Comparison of ENCODE assay signal across 25 cellular contexts in genomic region chr1:147719029-147719703, GRCh38. TPM values are rescaled to one million over a fixed set of nuclear protein-coding genes. Genes with fewer than 3 reads are reported as not detected.
DNase-seq lines count a peak whose midpoint lies in the region; ATAC-seq and TF ChIP-seq lines count a peak whose summit lies in the region.
"Had no signal": no experiment of that assay in that cellular context is flagged by ENCODE, and none has a peak within 500 bp of the region (broad histone marks: within the 10 kb centered on the region; RNA-seq: fewer than 3 reads in every experiment).

No MANE protein-coding gene starts in this region.

- no peaks in the 10 kb centered on the region for H3K36me3 ChIP-seq in DND-41 (ENCODE audit: insufficient read depth, low read length)
- no peaks in the 10 kb centered on the region for H3K36me3 ChIP-seq in PC-3 (ENCODE audit: low read depth, low read length)
- H3K36me3 ChIP-seq in mesendoderm (ENCODE audit: control insufficient read depth, insufficient read depth, low read length) = no peaks in the 10 kb centered on the region
- H3K36me3 ChIP-seq: SJSA1, thoracic aorta, uterus had no signal

- peaks cover 8% of the 10 kb centered on the region for H3F3A ChIP-seq in PC-3 (ENCODE audit: low read length, unreplicated experiment)

- ATAC-seq in DND-41 (ENCODE audit: insufficient read depth, low read depth) (no peak), PC-3 (no peak), HG03135 (IDR thresholded peaks at IDR 0.05; ENCODE audit: unreplicated experiment) (no peak), GM21381 (IDR thresholded peaks at IDR 0.05; ENCODE audit: unreplicated experiment) (no peak)
- ATAC-seq: activated CD4-positive, alpha-beta T cell treated with anti-CD3 and anti-CD28 coated beads for 36 hours; activated naive CD4-positive, alpha-beta T cell treated with anti-CD3 and anti-CD28 coated beads, Interleukin-2, amount 50 U/mL, for 72 hours; stimulated activated naive CD8-positive, alpha-beta T cell treated with anti-CD3 and anti-CD28 coated beads, Interleukin-15, Interleukin-2, amounts not matched to agents 100 U/mL and 50 U/mL, for 24 hours had no signal

- no peak overlapping the region for H2AK5ac ChIP-seq in mesendoderm (ENCODE audit: low read length)

- TF ChIP-seq CTCF in DND-41 (IDR thresholded peaks at IDR 0.05; ENCODE audit: borderline replicate concordance, extremely low read depth, low read length, poor library complexity, severe bottlenecking) = no peak
- TF ChIP-seq CTCF in PC-3 (conservative IDR thresholded peaks at IDR 0.05; ENCODE audit: low read depth, low read length) = no peak

- H3K4me2 ChIP-seq in DND-41 (ENCODE audit: insufficient read depth, low read length) (no peak overlapping the region), PC-3 (ENCODE audit: low read length) (0 out of 2 replicates have a peak overlapping the region, but pooled peaks have one; percentile 6), mesendoderm (ENCODE audit: low read length) (no peak overlapping the region)
- H3K4me2 ChIP-seq: smooth muscle cell had no signal

- no peak overlapping the region for H4K5ac ChIP-seq in mesendoderm (ENCODE audit: low read length)

- peaks cover 9% of the 10 kb centered on the region for H3K9me3 ChIP-seq in DND-41 (ENCODE audit: insufficient read depth, low read length, severe bottlenecking)
- no peaks in the 10 kb centered on the region for H3K9me3 ChIP-seq in PC-3 (ENCODE audit: low read length)
- H3K9me3 ChIP-seq: SJSA1, thoracic aorta, uterus had no signal

- H2BK15ac ChIP-seq in mesendoderm (replicated peaks; ENCODE audit: low read depth) = no peak overlapping the region

- no peak overlapping the region for H3K23ac ChIP-seq in mesendoderm (ENCODE audit: low read length)

- H3K79me2 ChIP-seq in DND-41 (ENCODE audit: insufficient read depth, low read length) = no peaks in the 10 kb centered on the region
- H3K79me2 ChIP-seq in PC-3 (ENCODE audit: low read length) = no peaks in the 10 kb centered on the region
- H3K79me2 ChIP-seq in mesendoderm (ENCODE audit: control insufficient read depth, insufficient read depth, low read length) = no peaks in the 10 kb centered on the region
- H3K79me2 ChIP-seq: parathyroid adenoma had no signal

- no peak overlapping the region for H3K4ac ChIP-seq in mesendoderm (ENCODE audit: low read depth, low read length)

- H3K27ac ChIP-seq in DND-41 (ENCODE audit: low read length) = no peak overlapping the region
- no peak overlapping the region; the same call in 1 of the 2 replicates for H3K27ac ChIP-seq in PC-3 (ENCODE audit: low read length)
- no peak overlapping the region for H3K27ac ChIP-seq in mesendoderm (ENCODE audit: low read depth, low read length)
- H3K27ac ChIP-seq: parathyroid adenoma, SJSA1, thoracic aorta, uterus, VCaP had no signal

- no CpG with 5 or more reads among the region's 7 CpGs for WGBS in mesendoderm (ENCODE audit: extremely low coverage, insufficient coverage, low lambda C conversion rate)

- peaks cover 4% of the 10 kb centered on the region for H3K27me3 ChIP-seq in DND-41 (ENCODE audit: insufficient read depth, low read length, poor library complexity)
- H3K27me3 ChIP-seq in PC-3 (ENCODE audit: low read length) = no peaks in the 10 kb centered on the region
- no peaks in the 10 kb centered on the region for H3K27me3 ChIP-seq in mesendoderm (ENCODE audit: insufficient read depth, low read length, poor library complexity)
- H3K27me3 ChIP-seq: uterus had no signal

- intact Hi-C loops in PC-3 (cut with micrococcal nuclease) = loop anchor here (10.0 kb wide), 1 partner anchor 204 kb away; no protein-coding TSS in a partner anchor

- H4K8ac ChIP-seq in mesendoderm (ENCODE audit: low read depth, low read length) = no peak overlapping the region

- BruUV-seq in PC-3 (replicated peaks; lab: Mats Ljungman, UMichigan) = no TSS peak

- CTCF ChIA-PET in PC-3 (lab: Charles Lee) = no interaction called here

- H4K20me1 ChIP-seq in DND-41 (ENCODE audit: insufficient read depth, low read length) (no peaks in the 10 kb centered on the region), PC-3 (ENCODE audit: low read length) (no peaks in the 10 kb centered on the region)

- H3K9me2 ChIP-seq in PC-3 (replicated peaks; ENCODE audit: low read length) = no peaks in the 10 kb centered on the region

- POLR2A ChIA-PET in PC-3 (lab: Charles Lee; ENCODE audit: unreplicated experiment) = interaction anchor here (0.7 kb wide), 1 partner anchor 176 kb away, joined by 5 read pairs; no protein-coding TSS in a partner anchor

- no peak overlapping the region for H3K18ac ChIP-seq in mesendoderm (ENCODE audit: low read length)

- no peak overlapping the region for H2AFZ ChIP-seq in DND-41 (ENCODE audit: low read depth, low read length)
- no peak overlapping the region for H2AFZ ChIP-seq in PC-3 (ENCODE audit: low read length)
- H2AFZ ChIP-seq: parathyroid adenoma had no signal

- H3K4me1 ChIP-seq in DND-41 (ENCODE audit: insufficient read depth, low read length) (no peaks in the 10 kb centered on the region), PC-3 (ENCODE audit: insufficient read depth, low read length) (peaks cover 48% of the 10 kb centered on the region), mesendoderm (ENCODE audit: control insufficient read depth, low read depth, low read length) (peaks cover 6% of the 10 kb centered on the region)
- H3K4me1 ChIP-seq: SJSA1, uterus had no signal

- no peak overlapping the region for H3K56ac ChIP-seq in mesendoderm (ENCODE audit: low read length)

- H3K9ac ChIP-seq in DND-41 (ENCODE audit: low read depth, low read length) = no peak overlapping the region
- no peak overlapping the region for H3K9ac ChIP-seq in PC-3 (ENCODE audit: low read length)
- H3K9ac ChIP-seq in mesendoderm (ENCODE audit: low read length) = no peak overlapping the region
- H3K9ac ChIP-seq: parathyroid adenoma had no signal

- no peak overlapping the region for H2BK5ac ChIP-seq in mesendoderm (ENCODE audit: low read length)

- no peak overlapping the region for H2BK120ac ChIP-seq in mesendoderm (ENCODE audit: low read depth, low read length)

- peak; percentile 48 for DNase-seq in COLO668 (lab: John Stamatoyannopoulos, UW; ENCODE audit: unreplicated experiment)
- peak; percentile 9 for DNase-seq in DND-41
- peak; percentile 44 for DNase-seq in PC-3
- peak; percentile 43 for DNase-seq in mesendoderm
- no peak for DNase-seq in cerebellum (ENCODE audit: low spot score)
- DNase-seq: activated CD4-positive, alpha-beta T cell treated with anti-CD3 and anti-CD28 coated beads for 36 hours; amygdala; GOT3; hippocampal formation; KBM-7; mammary epithelial cell; NCI-H1105; NCI-H187 treated with DMSO at 0.1 percent for 48 hours; stimulated activated naive CD8-positive, alpha-beta T cell treated with anti-CD3 and anti-CD28 coated beads, Interleukin-15, Interleukin-2, amounts not matched to agents 100 U/mL and 50 U/mL, for 24 hours; T-helper 9 cell; uterus had no signal

- H3K79me1 ChIP-seq in mesendoderm (ENCODE audit: low read length) = no peaks in the 10 kb centered on the region

- no peak overlapping the region for H3K4me3 ChIP-seq in DND-41 (ENCODE audit: low read depth in 1 of 2, low read length in 2 of 2)
- H3K4me3 ChIP-seq in PC-3 (ENCODE audit: low read length) = no peak overlapping the region
- H3K4me3 ChIP-seq in mesendoderm (ENCODE audit: low read length) = no peak overlapping the region
- H3K4me3 ChIP-seq: SJSA1, smooth muscle cell, thoracic aorta, uterus had no signal

RNA-seq across cellular contexts. Expression of gene GJA5, which starts 41.2 kb away (rescaled TPM):
- total RNA-seq in PC-3 (2014; rRNA removed) (1.1 and 2.0 TPM in 2 replicates), cerebellum (2.1 TPM)
- 2.2 TPM for polyA plus RNA-seq in mesendoderm (2013, experiment 1 of 2)
- 2.2 TPM for polyA plus RNA-seq in mesendoderm (2013, experiment 2 of 2)
- total RNA-seq: activated CD4-positive, alpha-beta T cell treated with anti-CD3 and anti-CD28 coated beads for 36 hours; activated naive CD4-positive, alpha-beta T cell treated with anti-CD3 and anti-CD28 coated beads, Interleukin-2, amount 50 U/mL, for 72 hours; activated T-helper 2 cell treated with anti-CD3 and anti-CD28 coated beads, Interferon-gamma antibody, Interleukin-2, Interleukin-4, amounts not matched to agents 10 μg/mL and 5 μg/mL and 100 μg/mL, durations not matched to agents 14 hours and 24 hours and 36 hours; SJSA1 had no signal

RNA-seq across cellular contexts. Expression of gene ACP6, which starts 48.8 kb away (rescaled TPM):
- total RNA-seq in PC-3 (2014; rRNA removed) (51.2 and 58.2 TPM in 2 replicates), cerebellum (9.2 TPM)
- polyA plus RNA-seq in mesendoderm (2013, experiment 1 of 2) = 9.3 TPM
- 9.1 TPM for polyA plus RNA-seq in mesendoderm (2013, experiment 2 of 2)
